Comparison of ENCODE assay signal across 28 cellular contexts in the genomic region with DNA sequence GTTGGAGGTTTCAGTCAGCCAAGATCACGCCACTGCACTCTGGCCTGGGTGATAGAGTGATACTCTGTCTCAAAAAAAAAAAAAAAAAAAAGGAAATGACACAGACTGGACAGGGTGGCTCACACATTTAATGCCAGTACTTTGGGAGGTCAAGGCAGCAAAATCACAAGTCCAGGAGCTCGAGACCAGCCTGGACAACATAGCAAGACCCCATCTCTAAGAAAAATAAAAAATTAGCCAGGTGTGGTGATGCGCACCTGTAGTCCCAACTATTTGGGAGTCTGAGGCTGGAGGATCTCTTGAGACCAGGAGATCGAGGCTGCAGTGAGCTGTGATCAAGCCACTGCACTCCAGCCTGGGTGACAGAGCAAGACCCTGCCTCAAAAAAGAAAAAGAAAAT. TPM values are rescaled to one million over a fixed set of nuclear protein-coding genes. Genes with fewer than 3 reads are reported as not detected.
"Had no signal": no experiment of that assay in that cellular context is flagged by ENCODE, and none has a peak within 500 bp of the region (broad histone marks: within the 10 kb centered on the region; RNA-seq: fewer than 3 reads in every experiment).

No MANE protein-coding gene starts in this region.

- H3K27ac Mint-ChIP-seq: stimulated activated memory B cell treated with anti-CD40 and anti-IgM and Interleukin-4, amounts not matched to agents 10 μg/mL and 1 μg/mL and 100 μg/mL, for 72 hours; stimulated activated naive B cell treated with anti-CD40 and anti-IgM and Interleukin-4, amounts not matched to agents 10 μg/mL and 1 μg/mL and 100 μg/mL, for 72 hours; stimulated activated naive CD8-positive, alpha-beta T cell treated with anti-CD3 and anti-CD28 coated beads, Interleukin-15, amount 100 ng/mL, for 72 hours; stimulated activated naive CD8-positive, alpha-beta T cell treated with anti-CD3 and anti-CD28 coated beads, Interleukin-15, Interleukin-2, amounts not matched to agents 100 ng/mL and 50 ng/mL, for 24 hours; type B pancreatic cell had no signal

- H3K27ac ChIP-seq: stomach, suprapubic skin, testis, thoracic aorta, thyroid gland, tibial nerve, transverse colon, upper lobe of left lung, upper lobe of right lung, uterus, vagina had no signal

- H3K27me3 Mint-ChIP-seq: stimulated activated naive CD8-positive, alpha-beta T cell treated with anti-CD3 and anti-CD28 coated beads, Interleukin-15, amount 100 ng/mL, for 72 hours; stimulated activated naive CD8-positive, alpha-beta T cell treated with anti-CD3 and anti-CD28 coated beads, Interleukin-15, Interleukin-2, amounts not matched to agents 100 ng/mL and 50 ng/mL, for 24 hours had no signal

- H3K9me3 ChIP-seq: stomach, suprapubic skin, testis, thoracic aorta, thyroid gland, tibial nerve, transverse colon, upper lobe of left lung, upper lobe of right lung, uterus, vagina had no signal

- ATAC-seq: stimulated activated effector memory CD8-positive, alpha-beta T cell treated with anti-CD3 and anti-CD28 coated beads, Interleukin-12 subunit alpha, Interleukin-12 subunit beta, amount 100 ng/mL, for 72 hours; stimulated activated memory B cell treated with anti-CD40 and anti-IgM and Interleukin-4, amounts not matched to agents 10 μg/mL and 1 μg/mL and 100 μg/mL, for 72 hours; stimulated activated naive B cell treated with anti-CD40 and anti-IgM and Interleukin-4, amounts not matched to agents 10 μg/mL and 1 μg/mL and 100 μg/mL, for 72 hours; stimulated activated naive CD8-positive, alpha-beta T cell treated with anti-CD3 and anti-CD28 coated beads, Interleukin-15, amount 100 ng/mL, for 72 hours; stimulated activated naive CD8-positive, alpha-beta T cell treated with anti-CD3 and anti-CD28 coated beads, Interleukin-15, Interleukin-2, amounts not matched to agents 100 U/mL and 50 U/mL, for 24 hours; upper lobe of right lung had no signal

- FAIRE-seq: urothelium cell line had no signal

- H3K36me3 Mint-ChIP-seq: stimulated activated effector memory CD8-positive, alpha-beta T cell treated with anti-CD3 and anti-CD28 coated beads, Interleukin-12 subunit alpha, Interleukin-12 subunit beta, amount 100 ng/mL, for 72 hours; stimulated activated memory B cell treated with anti-CD40 and anti-IgM and Interleukin-4, amounts not matched to agents 10 μg/mL and 1 μg/mL and 100 μg/mL, for 72 hours; stimulated activated naive B cell treated with anti-CD40 and anti-IgM and Interleukin-4, amounts not matched to agents 10 μg/mL and 1 μg/mL and 100 μg/mL, for 72 hours; type B pancreatic cell had no signal

- H3K36me3 ChIP-seq: stomach, suprapubic skin, thoracic aorta, thyroid gland, tibial nerve, transverse colon, upper lobe of left lung, upper lobe of right lung, uterus, vagina had no signal

- DNase-seq: stimulated activated CD4-positive, alpha-beta T cell treated with anti-CD3 and anti-CD28 coated beads, Interleukin-2, amount 100 ng/mL, for 48 hours; stimulated activated CD4-positive, alpha-beta T cell treated with anti-CD3 and anti-CD28 coated beads, Interleukin-4, amount 100 ng/mL, for 1 hour; stimulated activated CD4-positive, alpha-beta T cell treated with anti-CD3 and anti-CD28 coated beads, Interleukin-4, amount 100 ng/mL, for 24 hours; stimulated activated CD4-positive, alpha-beta T cell treated with anti-CD3 and anti-CD28 coated beads, Interleukin-4, amount 100 ng/mL, for 4 hours; stimulated activated CD8-positive, alpha-beta memory T cell treated with anti-CD3 and anti-CD28 coated beads, Interleukin-4, amount 100 ng/mL, for 48 hours; stimulated activated naive B cell treated with anti-CD40 and anti-IgM and Interleukin-4, amounts not matched to agents 10 μg/mL and 1 μg/mL and 100 μg/mL, for 72 hours; stimulated activated naive CD4-positive, alpha-beta T cell; stimulated activated naive CD4-positive, alpha-beta T cell treated with Interleukin-2 at 50 U/mL for 16 hours; stimulated activated naive CD8-positive, alpha-beta T cell treated with anti-CD3 and anti-CD28 coated beads, Interleukin-15, amount 100 ng/mL, for 72 hours; stimulated activated naive CD8-positive, alpha-beta T cell treated with anti-CD3 and anti-CD28 coated beads, Interleukin-15, Interleukin-2, amounts not matched to agents 100 U/mL and 50 U/mL, for 24 hours; stomach; substantia nigra; testis; thyroid gland; transverse colon; trophoblast cell; upper lobe of left lung; upper lobe of right lung; uterus had no signal

- H3K4me1 Mint-ChIP-seq: stimulated activated memory B cell treated with anti-CD40 and anti-IgM and Interleukin-4, amounts not matched to agents 10 μg/mL and 1 μg/mL and 100 μg/mL, for 72 hours had no signal

- H3K9me3 Mint-ChIP-seq: stimulated activated effector memory CD8-positive, alpha-beta T cell treated with anti-CD3 and anti-CD28 coated beads, Interleukin-12 subunit alpha, Interleukin-12 subunit beta, amount 100 ng/mL, for 72 hours; stimulated activated naive CD8-positive, alpha-beta T cell treated with anti-CD3 and anti-CD28 coated beads, Interleukin-15, amount 100 ng/mL, for 72 hours; stimulated activated naive CD8-positive, alpha-beta T cell treated with anti-CD3 and anti-CD28 coated beads, Interleukin-15, Interleukin-2, amounts not matched to agents 100 ng/mL and 50 ng/mL, for 24 hours; type B pancreatic cell had no signal

- H3K4me3 Mint-ChIP-seq: stimulated activated effector memory CD8-positive, alpha-beta T cell treated with anti-CD3 and anti-CD28 coated beads, Interleukin-12 subunit alpha, Interleukin-12 subunit beta, amount 100 ng/mL, for 72 hours; stimulated activated memory B cell treated with anti-CD40 and anti-IgM and Interleukin-4, amounts not matched to agents 10 μg/mL and 1 μg/mL and 100 μg/mL, for 72 hours; stimulated activated naive B cell treated with anti-CD40 and anti-IgM and Interleukin-4, amounts not matched to agents 10 μg/mL and 1 μg/mL and 100 μg/mL, for 72 hours; stimulated activated naive CD8-positive, alpha-beta T cell treated with anti-CD3 and anti-CD28 coated beads, Interleukin-15, amount 100 ng/mL, for 72 hours; stimulated activated naive CD8-positive, alpha-beta T cell treated with anti-CD3 and anti-CD28 coated beads, Interleukin-15, Interleukin-2, amounts not matched to agents 100 ng/mL and 50 ng/mL, for 24 hours; type B pancreatic cell had no signal

- H3K4me1 ChIP-seq: suprapubic skin, testis, thyroid gland, tibial nerve, upper lobe of left lung, upper lobe of right lung, uterus, vagina had no signal

- H3K27me3 ChIP-seq: stomach, suprapubic skin, testis, thyroid gland, tibial nerve, transverse colon, upper lobe of left lung, upper lobe of right lung, uterus, vagina had no signal

- H3K4me3 ChIP-seq: stomach, suprapubic skin, testis, thoracic aorta, thyroid gland, tibial nerve, transverse colon, upper lobe of left lung, upper lobe of right lung, uterus, vagina had no signal

RNA-seq across cellular contexts. Expression of a gene that starts 35.5 kb away (rescaled TPM):
- total RNA-seq: thoracic aorta, vagina had no signal
